In genomic region chr2:1546023-1546591, GRCh38 we compare ENCODE assay signal across 9 cellular contexts.
DNase-seq lines count a peak whose midpoint lies in the region; ATAC-seq and TF ChIP-seq lines count a peak whose summit lies in the region.
"Had no signal": no experiment of that assay in that cellular context is flagged by ENCODE, and none has a peak within 500 bp of the region (broad histone marks: within the 10 kb centered on the region; RNA-seq: fewer than 3 reads in every experiment).

No MANE protein-coding gene starts in this region.

- no peaks in the 10 kb centered on the region for H3F3A ChIP-seq in GM23248 (ENCODE audit: insufficient read depth)

- H3K4me1 Mint-ChIP-seq in activated naive CD8-positive, alpha-beta T cell treated with anti-CD3 and anti-CD28 coated beads, Interleukin-2, amount 50 U/mL, for 24 hours: peaks cover 7% of the 10 kb centered on the region

- no peak overlapping the region for H3K27ac Mint-ChIP-seq in activated naive CD8-positive, alpha-beta T cell treated with anti-CD3 and anti-CD28 coated beads, Interleukin-2, amount 50 U/mL, for 24 hours
- H3K27ac Mint-ChIP-seq: IgD-negative memory B cell had no signal

- H3K9ac ChIP-seq in GM23248: no peak overlapping the region

- no peaks in the 10 kb centered on the region for H3K36me3 Mint-ChIP-seq in activated naive CD8-positive, alpha-beta T cell treated with anti-CD3 and anti-CD28 coated beads, Interleukin-2, amount 50 U/mL, for 24 hours (ENCODE audit: low read depth)
- H3K36me3 Mint-ChIP-seq: IgD-negative memory B cell had no signal

- no peaks in the 10 kb centered on the region for H3K9me3 ChIP-seq in GM23248 (ENCODE audit: low read depth)
- H3K9me3 ChIP-seq in iPS DF 6.9 (ENCODE audit: control insufficient read depth, insufficient read depth, low read length): no peaks in the 10 kb centered on the region

- POLR2A ChIA-PET in BJ (lab: Charles Lee): no interaction called here

- DNase-seq in BJ (ENCODE audit: low read depth): no peak
- peak; percentile 78 for DNase-seq in GM23248
- peak; percentile 33 to 76 for DNase-seq in NCI-H526 (lab: John Stamatoyannopoulos, UW)
- peak; percentile 42 for DNase-seq in activated naive CD8-positive, alpha-beta T cell treated with anti-CD3 and anti-CD28 coated beads, Interleukin-2, amount 50 U/mL, for 24 hours
- DNase-seq in iPS DF 6.9 (ENCODE audit: low read depth, low spot score): peak; percentile 45
- peak; percentile 12 to 35 (median 21) for DNase-seq in stimulated activated CD4-positive, alpha-beta T cell treated with anti-CD3 and anti-CD28 coated beads, Interleukin-12 subunit alpha, Interleukin-12 subunit beta, amount 100 ng/mL, for 48 hours (ENCODE audit: low read depth in 2 of 3, low spot score in 1 of 3)

- H3K27ac ChIP-seq in GM23248: no peak overlapping the region
- H3K27ac ChIP-seq in iPS DF 6.9 (ENCODE audit: low read length): no peak overlapping the region

- H3K9me3 Mint-ChIP-seq in activated naive CD8-positive, alpha-beta T cell treated with anti-CD3 and anti-CD28 coated beads, Interleukin-2, amount 50 U/mL, for 24 hours: no peaks in the 10 kb centered on the region
- H3K9me3 Mint-ChIP-seq: IgD-negative memory B cell had no signal

- H3K4me3 ChIP-seq in BJ (ENCODE audit: low read depth, low read length): no peak overlapping the region
- H3K4me3 ChIP-seq in GM23248: no peak overlapping the region
- H3K4me3 ChIP-seq in iPS DF 6.9 (ENCODE audit: low read length): no peak overlapping the region

- no peak overlapping the region for H3K4me3 Mint-ChIP-seq in activated naive CD8-positive, alpha-beta T cell treated with anti-CD3 and anti-CD28 coated beads, Interleukin-2, amount 50 U/mL, for 24 hours
- H3K4me3 Mint-ChIP-seq: IgD-negative memory B cell had no signal

- H3K4me1 ChIP-seq in GM23248 (ENCODE audit: insufficient read depth): no peaks in the 10 kb centered on the region
- H3K4me1 ChIP-seq in iPS DF 6.9 (ENCODE audit: control insufficient read depth, insufficient read depth, low read length): peaks cover 1% of the 10 kb centered on the region; the same call in 1 of the 2 replicates

- H3K27me3 ChIP-seq in BJ (ENCODE audit: control insufficient read depth, insufficient read depth, low read length): no peaks in the 10 kb centered on the region; the same call in 1 of the 2 replicates
- H3K27me3 ChIP-seq in GM23248 (replicated peaks; ENCODE audit: insufficient read depth): no peaks in the 10 kb centered on the region
- no peaks in the 10 kb centered on the region for H3K27me3 ChIP-seq in iPS DF 6.9 (ENCODE audit: control insufficient read depth, insufficient read depth, low read length)

- WGBS in GM23248 (ENCODE audit: low coverage in 1 of 2, low lambda C conversion rate in 2 of 2, missing lambda C conversion rate in 2 of 2), 2 experiments: 20 to 23% methylated on average over 14 of the region's 14 CpGs
- no CpG with 5 or more reads among the region's 14 CpGs for WGBS in iPS DF 6.9 (ENCODE audit: insufficient coverage, insufficient read length)

- H3K36me3 ChIP-seq in BJ (ENCODE audit: control insufficient read depth, insufficient read depth, low read length) (no peaks in the 10 kb centered on the region), GM23248 (ENCODE audit: low read depth) (no peaks in the 10 kb centered on the region), iPS DF 6.9 (ENCODE audit: control insufficient read depth, insufficient read depth, low read length) (no peaks in the 10 kb centered on the region)

- in situ Hi-C loops in GM23248 (cut with MboI): loop anchor here (25.0 kb wide), 2 partner anchors 684 to 859 kb away; partner anchors contain the start of gene TMEM18

- no peak overlapping the region for H3K4me2 ChIP-seq in GM23248 (ENCODE audit: unreplicated experiment)

- CTCF ChIA-PET in BJ (lab: Yijun Ruan, JAX): interaction anchor here (0.6 to 5.1 kb wide), 27 partner anchors 8 to 880 kb away, joined by 3 to 50 read pairs (median 4); partner anchors contain the start of gene SNTG2

- H3K27me3 Mint-ChIP-seq in activated naive CD8-positive, alpha-beta T cell treated with anti-CD3 and anti-CD28 coated beads, Interleukin-2, amount 50 U/mL, for 24 hours: peaks cover 10% of the 10 kb centered on the region

- no peaks in the 10 kb centered on the region for H3K9me2 ChIP-seq in GM23248 (ENCODE audit: insufficient read depth)

- H2AFZ ChIP-seq in GM23248: no peak overlapping the region

- no peaks in the 10 kb centered on the region for H3K79me2 ChIP-seq in GM23248 (ENCODE audit: insufficient read depth)

- TF ChIP-seq CTCF in BJ (IDR thresholded peaks at IDR 0.05; ENCODE audit: insufficient read depth, low read depth, low read length): peak; percentile 89

- no peaks in the 10 kb centered on the region for H4K20me1 ChIP-seq in GM23248 (ENCODE audit: insufficient read depth)

- no peak for ATAC-seq in activated naive CD8-positive, alpha-beta T cell treated with anti-CD3 and anti-CD28 coated beads, Interleukin-2, amount 50 U/mL, for 24 hours
- ATAC-seq in GM18502 (IDR thresholded peaks at IDR 0.05; ENCODE audit: poor library complexity, unreplicated experiment) (no peak), GM21529 (IDR thresholded peaks at IDR 0.05; ENCODE audit: unreplicated experiment) (no peak)
